Comparison of ENCODE assay signal across 9 cellular contexts in genomic region chr11:74634537-74634936, GRCh38. TPM values are rescaled to one million over a fixed set of nuclear protein-coding genes. Genes with fewer than 3 reads are reported as not detected.
DNase-seq lines count a peak whose midpoint lies in the region; ATAC-seq and TF ChIP-seq lines count a peak whose summit lies in the region.
"Had no signal": no experiment of that assay in that cellular context is flagged by ENCODE, and none has a peak within 500 bp of the region (broad histone marks: within the 10 kb centered on the region; RNA-seq: fewer than 3 reads in every experiment).

No MANE protein-coding gene starts in this region.

- peak; percentile 44 for DNase-seq in AG08395 (ENCODE audit: low spot score)
- peak; percentile 73 for DNase-seq in HT1080 (ENCODE audit: low read depth)
- peak; percentile 65 for DNase-seq in astrocyte of the spinal cord (ENCODE audit: low read depth, low spot score)
- peak; percentile 84 for DNase-seq in kidney tubule cell (ENCODE audit: low spot score)
- no peak for DNase-seq in endothelial cell (ENCODE audit: low spot score)
- DNase-seq in activated naive CD4-positive, alpha-beta T cell treated with anti-CD3 and anti-CD28 coated beads, Interleukin-2, amount 50 U/mL, for 72 hours (ENCODE audit: low spot score in 2 of 2) = no peak
- DNase-seq in spleen = no peak
- DNase-seq: upper lobe of left lung had no signal

- intact Hi-C loops in spleen (cut with DNase I; ENCODE audit: low total_unique reads) = no loop called here

- no peaks in the 10 kb centered on the region for H3K4me1 Mint-ChIP-seq in endothelial cell (ENCODE audit: unreplicated experiment)

- in situ Hi-C loops in astrocyte of the spinal cord (cut with HindIII; ENCODE audit: low sequenced_read_pairs) = no loop called here

- no peak for TF ChIP-seq POLR2A in spleen (IDR thresholded peaks at IDR 0.05)

- ATAC-seq in GM19452 (IDR thresholded peaks at IDR 0.05; ENCODE audit: unreplicated experiment) = no peak
- no peak for ATAC-seq in activated naive CD4-positive, alpha-beta T cell treated with anti-CD3 and anti-CD28 coated beads, Interleukin-2, amount 50 U/mL, for 72 hours

- no peaks in the 10 kb centered on the region for H3K9me3 ChIP-seq in spleen
- H3K9me3 ChIP-seq: upper lobe of left lung had no signal

- no peak overlapping the region for H3K4me3 ChIP-seq in astrocyte of the spinal cord (ENCODE audit: low read depth, low read length)
- no peak overlapping the region for H3K4me3 ChIP-seq in spleen
- H3K4me3 ChIP-seq: upper lobe of left lung had no signal

- H3K9me3 Mint-ChIP-seq in endothelial cell (ENCODE audit: unreplicated experiment) = no peaks in the 10 kb centered on the region
- no peaks in the 10 kb centered on the region for H3K9me3 Mint-ChIP-seq in activated naive CD4-positive, alpha-beta T cell treated with anti-CD3 and anti-CD28 coated beads, Interleukin-2, amount 50 U/mL, for 72 hours

- peaks cover 13% of the 10 kb centered on the region for H3K36me3 Mint-ChIP-seq in endothelial cell (ENCODE audit: low read depth, unreplicated experiment)
- H3K36me3 Mint-ChIP-seq in activated naive CD4-positive, alpha-beta T cell treated with anti-CD3 and anti-CD28 coated beads, Interleukin-2, amount 50 U/mL, for 72 hours = peaks cover 27 to 62% of the 10 kb centered on the region in 2 donors

- peak; percentile 53 for TF ChIP-seq CTCF in astrocyte of the spinal cord (IDR thresholded peaks at IDR 0.05; ENCODE audit: low read depth, low read length)
- no peak for TF ChIP-seq CTCF in endothelial cell (IDR thresholded peaks at IDR 0.05; ENCODE audit: unreplicated experiment)
- TF ChIP-seq CTCF in spleen (IDR thresholded peaks at IDR 0.05 in 8 of 11, conservative IDR thresholded peaks at IDR 0.05 in 3 of 11) = no peak

- H3K4me3 Mint-ChIP-seq in endothelial cell (ENCODE audit: unreplicated experiment) = no peak overlapping the region

- no peak overlapping the region for H3K27ac ChIP-seq in spleen
- H3K27ac ChIP-seq: upper lobe of left lung had no signal

- 72 to 88% (median 86%) methylated on average over 4 of the region's 4 CpGs for WGBS in spleen, 5 donors

- H3K27me3 Mint-ChIP-seq in endothelial cell (ENCODE audit: unreplicated experiment) = peaks cover 1% of the 10 kb centered on the region

- H3K36me3 ChIP-seq in spleen = peaks cover 0 to 100% (median 41%) of the 10 kb centered on the region in 6 donors

- H3K27ac Mint-ChIP-seq in endothelial cell (ENCODE audit: unreplicated experiment) = no peak overlapping the region
- no peak overlapping the region for H3K27ac Mint-ChIP-seq in activated naive CD4-positive, alpha-beta T cell treated with anti-CD3 and anti-CD28 coated beads, Interleukin-2, amount 50 U/mL, for 72 hours

- no peaks in the 10 kb centered on the region for H3K27me3 ChIP-seq in spleen (replicated peaks in 1 of 7)
- H3K27me3 ChIP-seq: upper lobe of left lung had no signal

- peaks cover 0 to 4% (median 0%) of the 10 kb centered on the region in 6 donors for H3K4me1 ChIP-seq in spleen
- H3K4me1 ChIP-seq: upper lobe of left lung had no signal

RNA-seq across cellular contexts. Expression of gene POLD3, which starts 42.2 kb away (rescaled TPM):
- total RNA-seq in HT1080 (2014; rRNA removed; shearing (Covaris generic)) = 15.8 and 18.1 TPM in 2 replicates
- 13.7 and 15.4 TPM in 2 replicates for polyA plus RNA-seq in HT1080 (2015; cell fraction: cytosol; rRNA removed)
- polyA plus RNA-seq in HT1080 (2015; cell fraction: nucleus; rRNA removed) = 28.4 and 32.7 TPM in 2 replicates
- total RNA-seq in endothelial cell (ENCODE audit: unreplicated experiment) (16.0 TPM), spleen (10 to 100 TPM; 13.9 to 23.1 (median 17.7) TPM)
- total RNA-seq in activated naive CD4-positive, alpha-beta T cell treated with anti-CD3 and anti-CD28 coated beads, Interleukin-2, amount 50 U/mL, for 72 hours = 10 to 100 TPM; 65.9 to 79.3 TPM
- polyA plus RNA-seq in spleen = 1 to 10 TPM; 5.0 to 9.0 (median 6.1) TPM

Comparison
In these comparisons a context has a peak if more than half of its experiments do, and no peak if none do; other contexts are left out.
1. DNase-seq: peak in AG08395 (single experiment), HT1080 (single experiment), astrocyte of the spinal cord (single experiment) and kidney tubule cell (single experiment); none in endothelial cell (single experiment), activated naive CD4-positive, alpha-beta T cell treated with anti-CD3 and anti-CD28 coated beads, Interleukin-2, amount 50 U/mL, for 72 hours (0 of 2) and spleen (single experiment).